ENCODE assay signal across 29 cellular contexts in the genomic region with DNA sequence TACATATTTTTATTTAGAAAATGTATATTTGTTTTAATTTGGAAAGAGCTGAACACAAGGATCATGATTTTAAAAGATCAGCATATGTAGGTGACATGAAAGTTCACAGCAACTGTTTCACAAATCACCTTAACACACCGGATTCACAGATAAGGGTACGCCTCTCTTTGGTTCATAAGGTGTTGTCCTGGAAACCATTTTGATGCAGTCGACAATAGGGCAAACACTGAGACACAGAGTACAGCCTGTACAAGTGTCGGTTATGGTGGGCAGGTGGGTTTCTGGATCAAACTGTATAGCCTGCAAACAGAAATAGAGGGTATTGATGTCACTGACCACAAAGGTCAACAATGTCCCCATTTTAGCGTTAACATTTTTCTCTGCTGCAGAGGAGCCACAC.
"Had no signal": no experiment of that assay in that cellular context is flagged by ENCODE, and none has a peak within 500 bp of the region (broad histone marks: within the 10 kb centered on the region; RNA-seq: fewer than 3 reads in every experiment).

No MANE protein-coding gene starts in this region.

- H3K4me3 Mint-ChIP-seq: activated CD4-positive, alpha-beta memory T cell treated with anti-CD3 and anti-CD28 coated beads, Interleukin-2, amount 10 ng/mL, durations not matched to agents 7 days and 5 days; activated CD4-positive, alpha-beta T cell treated with anti-CD3 and anti-CD28 coated beads, Interleukin-2, amount 10 ng/mL, durations not matched to agents 7 days and 5 days; activated naive CD8-positive, alpha-beta T cell; activated T-cell treated with anti-CD3 and anti-CD28 coated beads, Interleukin-2, amount 50 U/mL, for 24 hours; activated T-cell treated with anti-CD3 and anti-CD28 coated beads, Interleukin-2, amount 50 U/mL, for 72 hours; endodermal cell had no signal

- FAIRE-seq: astrocyte had no signal

- H3K27me3 ChIP-seq: cardiac muscle cell, colonic mucosa, gastrocnemius medialis, heart left ventricle had no signal

- H3K27ac Mint-ChIP-seq: activated CD4-positive, alpha-beta memory T cell treated with anti-CD3 and anti-CD28 coated beads, Interleukin-2, amount 10 ng/mL, durations not matched to agents 7 days and 5 days; activated CD4-positive, alpha-beta T cell treated with anti-CD3 and anti-CD28 coated beads, Interleukin-2, amount 10 ng/mL, durations not matched to agents 7 days and 5 days; activated naive CD8-positive, alpha-beta T cell; activated T-cell treated with anti-CD3 and anti-CD28 coated beads, Interleukin-2, amount 50 U/mL, for 24 hours; activated T-cell treated with anti-CD3 and anti-CD28 coated beads, Interleukin-2, amount 50 U/mL, for 72 hours; endodermal cell had no signal

- H3K9me3 ChIP-seq: colonic mucosa, gastrocnemius medialis, heart left ventricle had no signal

- H3K4me1 ChIP-seq: colonic mucosa, gastrocnemius medialis, heart left ventricle had no signal

- ATAC-seq: activated T-cell treated with anti-CD3 and anti-CD28 coated beads, Interleukin-2, amount 50 U/mL, for 72 hours; esophagus mucosa; gastrocnemius medialis; heart left ventricle had no signal

- DNase-seq: activated CD4-positive, alpha-beta memory T cell treated with anti-CD3 and anti-CD28 coated beads, Interleukin-2, amount 10 ng/mL, durations not matched to agents 7 days and 5 days; activated CD4-positive, alpha-beta T cell treated with anti-CD3 and anti-CD28 coated beads for 1 hour; activated CD4-positive, alpha-beta T cell treated with anti-CD3 and anti-CD28 coated beads for 4 hours; activated CD4-positive, alpha-beta T cell treated with anti-CD3 and anti-CD28 coated beads, Interleukin-2, amount 10 ng/mL, durations not matched to agents 7 days and 5 days; activated CD4-positive, alpha-beta T cell treated with anti-CD3 and anti-CD28 coated beads, Interleukin-2, amount 50 U/mL, for 4 hours; activated CD8-positive, alpha-beta memory T cell treated with anti-CD3 and anti-CD28 coated beads, Interleukin-2, amount 50 U/mL, for 48 hours; activated effector memory CD4-positive, alpha-beta T cell treated with Interleukin-2 at 50 U/mL for 16 hours; activated gamma-delta T cell treated with Interleukin-2 at 50 U/mL for 16 hours; activated naive CD4-positive, alpha-beta T cell treated with anti-CD3 and anti-CD28 coated beads, Interleukin-2, amount 50 U/mL, for 16 hours; activated naive CD4-positive, alpha-beta T cell treated with Interleukin-2 at 50 U/mL for 16 hours; activated T-cell treated with anti-CD3 and anti-CD28 coated beads for 4 hours; activated T-cell treated with anti-CD3 and anti-CD28 coated beads, Interleukin-2, amount 50 U/mL, for 24 hours; activated T-cell treated with anti-CD3 and anti-CD28 coated beads, Interleukin-2, amount 50 U/mL, for 72 hours; amniotic stem cell; anterior cingulate cortex; central memory CD4-positive, alpha-beta T cell; cerebellar nuclear complex; colonic mucosa; effector CD8-positive, alpha-beta T cell; endodermal cell; foreskin fibroblast; gastrocnemius medialis; glutamatergic neuron; heart left ventricle; T-helper 2 cell had no signal

- H3K4me1 Mint-ChIP-seq: activated CD4-positive, alpha-beta memory T cell treated with anti-CD3 and anti-CD28 coated beads, Interleukin-2, amount 10 ng/mL, durations not matched to agents 7 days and 5 days; activated CD4-positive, alpha-beta T cell treated with anti-CD3 and anti-CD28 coated beads, Interleukin-2, amount 10 ng/mL, durations not matched to agents 7 days and 5 days had no signal

- H3K4me3 ChIP-seq: cardiac muscle cell, colonic mucosa, gastrocnemius medialis, heart left ventricle had no signal

- H3K36me3 ChIP-seq: cardiac muscle cell, colonic mucosa, gastrocnemius medialis had no signal

- H3K27me3 Mint-ChIP-seq: activated CD4-positive, alpha-beta memory T cell treated with anti-CD3 and anti-CD28 coated beads, Interleukin-2, amount 10 ng/mL, durations not matched to agents 7 days and 5 days; activated CD4-positive, alpha-beta T cell treated with anti-CD3 and anti-CD28 coated beads, Interleukin-2, amount 10 ng/mL, durations not matched to agents 7 days and 5 days; activated naive CD8-positive, alpha-beta T cell; activated T-cell treated with anti-CD3 and anti-CD28 coated beads, Interleukin-2, amount 50 U/mL, for 24 hours had no signal

- H3K27ac ChIP-seq: cardiac muscle cell, colonic mucosa, gastrocnemius medialis, heart left ventricle had no signal

- H3K9me3 Mint-ChIP-seq: activated CD4-positive, alpha-beta memory T cell treated with anti-CD3 and anti-CD28 coated beads, Interleukin-2, amount 10 ng/mL, durations not matched to agents 7 days and 5 days; activated CD4-positive, alpha-beta T cell treated with anti-CD3 and anti-CD28 coated beads, Interleukin-2, amount 10 ng/mL, durations not matched to agents 7 days and 5 days; activated T-cell treated with anti-CD3 and anti-CD28 coated beads, Interleukin-2, amount 50 U/mL, for 24 hours; activated T-cell treated with anti-CD3 and anti-CD28 coated beads, Interleukin-2, amount 50 U/mL, for 72 hours; endodermal cell had no signal
